In genomic region chr2:239910851-239911629, GRCh38 we compare ENCODE assay signal across 8 cellular contexts.
DNase-seq lines count a peak whose midpoint lies in the region; ATAC-seq and TF ChIP-seq lines count a peak whose summit lies in the region.
"Had no signal": no experiment of that assay in that cellular context is flagged by ENCODE, and none has a peak within 500 bp of the region (broad histone marks: within the 10 kb centered on the region; RNA-seq: fewer than 3 reads in every experiment).

No MANE protein-coding gene starts in this region.

- peak; percentile 84 for ATAC-seq in Right ventricle myocardium inferior

- no peak for TF ChIP-seq POLR2A in erythroblast (IDR thresholded peaks at IDR 0.05; ENCODE audit: low read length)

- no peak overlapping the region for H3K18ac ChIP-seq in neuronal stem cell (ENCODE audit: low read length)

- peaks cover 2% of the 10 kb centered on the region for H3K27me3 Mint-ChIP-seq in IgD-negative memory B cell
- H3K27me3 Mint-ChIP-seq in T-helper 1 cell treated with Interleukin-12 subunit alpha and Interleukin-12 subunit beta and Interleukin-4 antibody, amounts not matched to agents 30 μg/mL and 1 μg/mL, for 36 hours (ENCODE audit: low read depth), result no peaks in the 10 kb centered on the region

- H3K23ac ChIP-seq in neuronal stem cell (ENCODE audit: low read depth, low read length, poor library complexity), result no peak overlapping the region

- no peak overlapping the region for H3K9ac ChIP-seq in neuronal stem cell (ENCODE audit: low read depth, low read length, poor library complexity)

- no peak overlapping the region for H2BK120ac ChIP-seq in neuronal stem cell (ENCODE audit: low read depth, low read length)

- no peak overlapping the region for H2AK5ac ChIP-seq in neuronal stem cell (ENCODE audit: low read depth, low read length)

- H4K8ac ChIP-seq in neuronal stem cell (ENCODE audit: low read depth, low read length), result no peak overlapping the region

- H3K27ac Mint-ChIP-seq in IgD-negative memory B cell, result peak overlapping the region; percentile 67 to 89 (median 85)
- H3K27ac Mint-ChIP-seq in T-helper 1 cell treated with Interleukin-12 subunit alpha and Interleukin-12 subunit beta and Interleukin-4 antibody, amounts not matched to agents 30 μg/mL and 1 μg/mL, for 36 hours, result peak overlapping the region; percentile 93

- no peak overlapping the region for H2AFZ ChIP-seq in neuronal stem cell (ENCODE audit: low read length)

- no peaks in the 10 kb centered on the region for H3K4me1 ChIP-seq in neuronal stem cell (ENCODE audit: control insufficient read depth in 2 of 2, insufficient read depth in 1 of 2, low read depth in 1 of 2, low read length in 2 of 2)

- H3K4ac ChIP-seq in neuronal stem cell (ENCODE audit: low read length), result no peak overlapping the region

- H4K91ac ChIP-seq in neuronal stem cell (ENCODE audit: low read depth, low read length, poor library complexity), result no peak overlapping the region

- peak overlapping the region in 16 of 21 experiments; percentile 1 to 85 (median 60) for H3K27ac ChIP-seq in skin epidermis
- no peak overlapping the region for H3K27ac ChIP-seq in neuronal stem cell (replicated peaks; ENCODE audit: low read length)

- no peak overlapping the region for H3K14ac ChIP-seq in neuronal stem cell (ENCODE audit: low read length)

- no peaks in the 10 kb centered on the region for H3K36me3 ChIP-seq in neuronal stem cell (replicated peaks in 1 of 2; ENCODE audit: control insufficient read depth in 2 of 2, insufficient read depth in 2 of 2, low read length in 2 of 2)

- H3K4me3 ChIP-seq in skin epidermis (no peak overlapping the region), neuronal stem cell (ENCODE audit: low read length in 2 of 2) (no peak overlapping the region)

- peak; percentile 82 for DNase-seq in Right ventricle myocardium inferior (ENCODE audit: missing footprints)
- DNase-seq in erythroblast (lab: John Stamatoyannopoulos, UW), result no peak
- no peak for DNase-seq in mucosa of gallbladder (ENCODE audit: low spot score)
- no peak for DNase-seq in neuronal stem cell (ENCODE audit: low spot score)
- DNase-seq: NCI-H1092 treated with DMSO at 0.1 percent for 48 hours had no signal

- no peaks in the 10 kb centered on the region for H3K27me3 ChIP-seq in neuronal stem cell (ENCODE audit: control insufficient read depth in 3 of 3, insufficient read depth in 3 of 3, low read depth in 1 of 3, low read length in 3 of 3)

- H3K4me1 Mint-ChIP-seq in IgD-negative memory B cell, result peaks cover 22 to 25% (median 25%) of the 10 kb centered on the region in 3 donors
- H3K4me1 Mint-ChIP-seq in T-helper 1 cell treated with Interleukin-12 subunit alpha and Interleukin-12 subunit beta and Interleukin-4 antibody, amounts not matched to agents 30 μg/mL and 1 μg/mL, for 36 hours (ENCODE audit: low read depth), result peaks cover 20% of the 10 kb centered on the region

- H3K36me3 Mint-ChIP-seq in IgD-negative memory B cell, result no peaks in the 10 kb centered on the region
- H3K36me3 Mint-ChIP-seq in T-helper 1 cell treated with Interleukin-12 subunit alpha and Interleukin-12 subunit beta and Interleukin-4 antibody, amounts not matched to agents 30 μg/mL and 1 μg/mL, for 36 hours (ENCODE audit: low read depth), result peaks cover 2% of the 10 kb centered on the region

- H3K4me3 Mint-ChIP-seq in IgD-negative memory B cell, result peak overlapping the region; percentile 34 to 93 (median 62)
- peak overlapping the region; percentile 58 for H3K4me3 Mint-ChIP-seq in T-helper 1 cell treated with Interleukin-12 subunit alpha and Interleukin-12 subunit beta and Interleukin-4 antibody, amounts not matched to agents 30 μg/mL and 1 μg/mL, for 36 hours

- WGBS in neuronal stem cell (ENCODE audit: extremely low coverage in 2 of 2, insufficient read length in 2 of 2, insufficient replicate concordance in 1 of 2), 2 donors, result no CpG with 5 or more reads among the region's 16 CpGs

- peaks cover 0 to 10% of the 10 kb centered on the region in 2 donors for H3K9me3 ChIP-seq in neuronal stem cell (replicated peaks in 1 of 2; ENCODE audit: control insufficient read depth in 2 of 2, insufficient read depth in 1 of 2, low read depth in 1 of 2, low read length in 2 of 2)

- H3K9me3 Mint-ChIP-seq in IgD-negative memory B cell, result peaks cover 0 to 4% (median 0%) of the 10 kb centered on the region in 3 donors
- peaks cover 6% of the 10 kb centered on the region for H3K9me3 Mint-ChIP-seq in T-helper 1 cell treated with Interleukin-12 subunit alpha and Interleukin-12 subunit beta and Interleukin-4 antibody, amounts not matched to agents 30 μg/mL and 1 μg/mL, for 36 hours

- no peak overlapping the region for H2BK12ac ChIP-seq in neuronal stem cell (ENCODE audit: low read length)

- no peaks in the 10 kb centered on the region for H3K79me1 ChIP-seq in neuronal stem cell (ENCODE audit: low read depth, low read length)

- H3K4me2 ChIP-seq in neuronal stem cell (ENCODE audit: insufficient read depth, low read length, poor library complexity, severe bottlenecking), result no peak overlapping the region

- intact Hi-C loops in Right ventricle myocardium inferior (cut with DNase I), result no loop called here

- no peak overlapping the region for H2BK5ac ChIP-seq in neuronal stem cell (ENCODE audit: low read length)

- H2BK15ac ChIP-seq in neuronal stem cell (ENCODE audit: low read length), result no peak overlapping the region
